ENCODE assay signal across 2 cellular contexts in the genomic region with DNA sequence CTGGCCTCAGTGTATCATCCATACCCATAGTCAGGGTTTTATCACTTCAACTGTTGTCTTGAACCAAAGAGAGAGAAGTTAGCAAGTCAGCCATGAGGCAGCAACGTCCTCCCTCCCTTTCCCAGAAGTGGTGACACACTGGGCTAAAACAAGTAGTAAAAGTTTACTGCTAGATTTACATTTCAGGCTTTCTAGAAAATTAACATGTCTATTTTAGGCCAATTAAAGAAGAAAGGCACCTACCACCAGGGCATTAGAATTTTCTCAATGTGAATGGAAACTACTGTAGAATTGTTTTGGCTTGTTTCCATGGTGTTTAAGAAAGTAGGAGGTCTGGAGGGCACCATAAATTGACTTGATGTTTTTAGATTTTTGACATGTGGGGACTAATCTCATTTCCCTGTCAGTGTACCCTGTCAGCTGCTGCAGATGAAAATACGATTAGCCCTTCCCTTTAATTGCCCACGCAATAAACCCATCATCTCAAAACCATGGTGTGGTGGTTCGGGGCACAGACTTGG.
TF ChIP-seq lines count a peak whose summit lies in the region.

No MANE protein-coding gene starts in this region.

TF ChIP-seq in IMR-90, 13 proteins besides CTCF, POLR2A, EP300 and RAD21:
- TF ChIP-seq CHD1 (IDR thresholded peaks at IDR 0.05; ENCODE audit: low read depth, low read length): no peak
- no peak for TF ChIP-seq RCOR1 (IDR thresholded peaks at IDR 0.05; ENCODE audit: insufficient replicate concordance, low read length)
TF ChIP-seq in IMR-90: peak in this region for 0.

TF ChIP-seq in K562, 482 proteins besides CTCF, POLR2A, EP300 and RAD21 (continued from another document):
- no peak for TF ChIP-seq PRPF4 (IDR thresholded peaks at IDR 0.05; ENCODE audit: insufficient read depth, low read depth, low read length, poor library complexity, severe bottlenecking)
- TF ChIP-seq, protein P1, sequence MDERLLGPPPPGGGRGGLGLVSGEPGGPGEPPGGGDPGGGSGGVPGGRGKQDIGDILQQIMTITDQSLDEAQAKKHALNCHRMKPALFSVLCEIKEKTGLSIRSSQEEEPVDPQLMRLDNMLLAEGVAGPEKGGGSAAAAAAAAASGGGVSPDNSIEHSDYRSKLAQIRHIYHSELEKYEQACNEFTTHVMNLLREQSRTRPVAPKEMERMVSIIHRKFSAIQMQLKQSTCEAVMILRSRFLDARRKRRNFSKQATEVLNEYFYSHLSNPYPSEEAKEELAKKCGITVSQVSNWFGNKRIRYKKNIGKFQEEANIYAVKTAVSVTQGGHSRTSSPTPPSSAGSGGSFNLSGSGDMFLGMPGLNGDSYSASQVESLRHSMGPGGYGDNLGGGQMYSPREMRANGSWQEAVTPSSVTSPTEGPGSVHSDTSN (CRISPR knock-in tag; IDR thresholded peaks at IDR 0.05; ENCODE audit: low read depth): no peak
- TF ChIP-seq, protein P1 (tag; conservative IDR thresholded peaks at IDR 0.05; ENCODE audit: low read depth): 0 out of 2 replicates have a peak, but pooled peaks have one; percentile 43
